ENCODE assay signal across 8 cellular contexts in genomic region chr2:68318686-68319396, GRCh38. TPM values are rescaled to one million over a fixed set of nuclear protein-coding genes. Genes with fewer than 3 reads are reported as not detected.
DNase-seq lines count a peak whose midpoint lies in the region; ATAC-seq and TF ChIP-seq lines count a peak whose summit lies in the region.

No MANE protein-coding gene starts in this region.

- no peaks in the 10 kb centered on the region for H3K36me3 Mint-ChIP-seq in chondrocyte (ENCODE audit: low read depth)

- no peaks in the 10 kb centered on the region for H3K9me3 ChIP-seq in liver (ENCODE audit: control insufficient read depth in 4 of 4, low read length in 3 of 4)
- no peaks in the 10 kb centered on the region for H3K9me3 ChIP-seq in suprapubic skin

- H3K4me3 ChIP-seq in liver (ENCODE audit: low read depth in 1 of 3, low read length in 3 of 3) (peak overlapping the region; percentile 47 to 74 (median 62)), suprapubic skin (peak overlapping the region; percentile 57)

- no peaks in the 10 kb centered on the region for H3K9me3 Mint-ChIP-seq in chondrocyte (ENCODE audit: low read depth)

- peaks cover 21% of the 10 kb centered on the region for H3K4me1 Mint-ChIP-seq in chondrocyte (ENCODE audit: low read depth)

- no peak for ATAC-seq in HG02970 (IDR thresholded peaks at IDR 0.05; ENCODE audit: low FRiP score, unreplicated experiment)
- no peak for ATAC-seq in GM21723 (IDR thresholded peaks at IDR 0.05; ENCODE audit: unreplicated experiment)

- TF ChIP-seq EP300 in Ishikawa (IDR thresholded peaks at IDR 0.05; ENCODE audit: borderline replicate concordance) = no peak
- no peak for TF ChIP-seq EP300 in suprapubic skin (IDR thresholded peaks at IDR 0.05)

- H3K27me3 Mint-ChIP-seq in chondrocyte (ENCODE audit: low read depth) = no peaks in the 10 kb centered on the region

- no peak for TF ChIP-seq POLR2A in suprapubic skin (IDR thresholded peaks at IDR 0.05)

- H3K27me3 ChIP-seq in liver (ENCODE audit: control insufficient read depth in 4 of 4, insufficient read depth in 4 of 4, low read length in 3 of 4) = peaks cover 0 to 3% (median 1%) of the 10 kb centered on the region in 4 donors
- peaks cover 22% of the 10 kb centered on the region for H3K27me3 ChIP-seq in suprapubic skin

- peak overlapping the region; percentile 88 for H3K27ac Mint-ChIP-seq in chondrocyte (ENCODE audit: unreplicated experiment)

- peak overlapping the region; percentile 89 to 90 for H3K27ac ChIP-seq in liver (ENCODE audit: low read depth in 1 of 2, low read length in 2 of 2)
- H3K27ac ChIP-seq in suprapubic skin = peak overlapping the region; percentile 89

- TF ChIP-seq CTCF in chondrocyte (IDR thresholded peaks at IDR 0.05) = no peak
- no peak for TF ChIP-seq CTCF in liver (IDR thresholded peaks at IDR 0.05; ENCODE audit: low read depth, low read length, missing input control)
- no peak for TF ChIP-seq CTCF in suprapubic skin (IDR thresholded peaks at IDR 0.05)

- TF ChIP-seq RAD21 in Ishikawa (IDR thresholded peaks at IDR 0.05; ENCODE audit: low read depth) = no peak
- TF ChIP-seq RAD21 in liver (IDR thresholded peaks at IDR 0.05) = no peak

- H3K4me1 ChIP-seq in liver (ENCODE audit: control insufficient read depth in 4 of 4, insufficient read depth in 4 of 4, low read length in 3 of 4) (peaks cover 7 to 17% (median 11%) of the 10 kb centered on the region in 4 donors), suprapubic skin (peaks cover 26% of the 10 kb centered on the region)

- 7% methylated on average over 40 of the region's 40 CpGs for WGBS in liver
- 18% methylated on average over 23 of the region's 40 CpGs for WGBS in suprapubic skin

- H3K9ac ChIP-seq in liver (ENCODE audit: low read depth in 1 of 2, low read length in 2 of 2) = peak overlapping the region in 1 of 2 donors; percentile 31

- no peaks in the 10 kb centered on the region for H3K36me3 ChIP-seq in liver (ENCODE audit: control insufficient read depth in 4 of 4, insufficient read depth in 3 of 4, low read depth in 1 of 4, low read length in 3 of 4)
- H3K36me3 ChIP-seq in suprapubic skin = no peaks in the 10 kb centered on the region

- DNase-seq in AG08396 (ENCODE audit: low spot score) (peak; percentile 34), chondrocyte (ENCODE audit: low spot score) (no peak), suprapubic skin (ENCODE audit: low spot score in 2 of 2) (peak in 1 of 2 donors; percentile 62), mesenteric fat pad (ENCODE audit: low spot score) (no peak)

- peak overlapping the region; percentile 91 for H3K4me3 Mint-ChIP-seq in chondrocyte (ENCODE audit: unreplicated experiment)

TF ChIP-seq in Ishikawa, 13 proteins besides CTCF, POLR2A, EP300 and RAD21:
- TF ChIP-seq NFIC (IDR thresholded peaks at IDR 0.05) (no peak), MAX (IDR thresholded peaks at IDR 0.05) (peak; percentile 19; the same call in 1 of the 2 replicates)

TF ChIP-seq in liver, 16 proteins besides CTCF, POLR2A, EP300 and RAD21:
- no peak for TF ChIP-seq FOXA2 (IDR thresholded peaks at IDR 0.05)
- TF ChIP-seq MAX (IDR thresholded peaks at IDR 0.05) = no peak
- TF ChIP-seq TAF1 (conservative IDR thresholded peaks at IDR 0.05) = no peak
- TF ChIP-seq FOXA1 (IDR thresholded peaks at IDR 0.05) = no peak
- no peak for TF ChIP-seq HNF4A (conservative IDR thresholded peaks at IDR 0.05)
- no peak for TF ChIP-seq ATF3 (IDR thresholded peaks at IDR 0.05)
- TF ChIP-seq GABPA (IDR thresholded peaks at IDR 0.05 in 1 of 2, conservative IDR thresholded peaks at IDR 0.05 in 1 of 2) = no peak
- no peak for TF ChIP-seq HNF4G (IDR thresholded peaks at IDR 0.05)
- no peak for TF ChIP-seq EGR1 (IDR thresholded peaks at IDR 0.05; ENCODE audit: low read depth in 2 of 2)
- no peak for TF ChIP-seq ZBTB33 (IDR thresholded peaks at IDR 0.05)
- no peak for TF ChIP-seq REST (IDR thresholded peaks at IDR 0.05)
- TF ChIP-seq JUND (IDR thresholded peaks at IDR 0.05) = no peak
- no peak for TF ChIP-seq YY1 (IDR thresholded peaks at IDR 0.05)
- no peak for TF ChIP-seq NR2F2 (IDR thresholded peaks at IDR 0.05)
- no peak for TF ChIP-seq RXRA (IDR thresholded peaks at IDR 0.05)

RNA-seq across cellular contexts. Expression of gene CNRIP1, which starts 0.9 kb away (rescaled TPM):
- total RNA-seq in chondrocyte (23.4 to 25.9 TPM (median 24.7 TPM) in 3 replicates), liver (10 to 100 TPM in 1 of 2 donors, 1 to 10 TPM in 1; 2.8 to 26.4 TPM), suprapubic skin (10 to 100 TPM in 1 of 4 donors, 1 to 10 TPM in 3; 3.4 to 13.5 (median 6.6) TPM), mesenteric fat pad (31.6 TPM)
- 1 to 10 TPM; 2.9 to 3.3 TPM for polyA plus RNA-seq in liver

RNA-seq across cellular contexts. Expression of gene PLEK, which starts 46.2 kb away (rescaled TPM):
- total RNA-seq in chondrocyte = 0.15 TPM in 1 of 3 replicates, not detected in the others
- total RNA-seq in liver = 10 to 100 TPM in 1 of 2 donors, 1 to 10 TPM in 1; 5.3 to 40.6 TPM
- 1 to 10 TPM; 2.6 to 3.9 TPM for polyA plus RNA-seq in liver
- 1 to 10 TPM; 1.1 to 2.6 (median 1.7) TPM for total RNA-seq in suprapubic skin
- 30.0 TPM for total RNA-seq in mesenteric fat pad
